In the genomic region with DNA sequence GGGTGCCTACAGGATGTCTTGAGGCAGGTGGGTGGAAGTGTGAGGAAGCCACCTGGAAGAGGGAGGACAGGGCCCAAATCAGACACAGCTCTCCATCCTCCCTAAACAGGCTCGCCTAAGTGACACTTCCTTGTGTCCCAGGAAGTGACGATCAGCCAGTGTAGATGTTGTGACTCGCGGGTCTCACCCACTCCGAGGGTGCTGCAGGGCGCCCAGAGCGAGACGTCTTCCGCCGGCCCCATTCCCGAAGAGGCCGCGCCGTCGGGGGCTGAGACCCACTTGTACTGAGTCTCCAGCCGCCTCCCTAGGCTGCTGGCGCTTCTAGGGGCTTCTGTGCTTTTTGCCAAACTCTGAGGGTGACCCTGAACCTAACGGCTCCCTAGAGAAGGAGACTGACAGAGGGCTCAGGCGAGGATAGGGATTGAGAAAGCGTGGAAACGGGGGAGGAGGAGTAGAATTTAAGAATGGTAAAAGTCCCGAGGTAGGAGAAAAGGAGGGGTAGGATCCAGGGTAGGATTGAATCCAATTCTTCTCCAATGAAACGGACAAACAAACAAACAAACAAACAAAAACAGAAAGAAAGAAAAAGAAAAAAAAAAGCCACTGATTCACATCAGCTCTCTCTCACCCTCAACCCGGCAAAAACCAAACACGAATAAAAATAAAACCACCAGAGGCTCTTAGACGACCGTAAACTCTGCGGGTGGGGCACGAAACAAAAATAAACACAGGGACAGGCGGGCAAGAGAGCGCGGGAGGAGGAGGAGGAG, we compare ENCODE assay signal across 8 cellular contexts. TPM values are rescaled to one million over a fixed set of nuclear protein-coding genes. Genes with fewer than 3 reads are reported as not detected.
DNase-seq lines count a peak whose midpoint lies in the region; ATAC-seq and TF ChIP-seq lines count a peak whose summit lies in the region.

No MANE protein-coding gene starts in this region.

- no peaks in the 10 kb centered on the region for H3K9me3 Mint-ChIP-seq in WTC11
- no peaks in the 10 kb centered on the region for H3K9me3 Mint-ChIP-seq in nephron

- H3K27me3 Mint-ChIP-seq in WTC11 (ENCODE audit: low read depth): peaks cover 11% of the 10 kb centered on the region
- H3K27me3 Mint-ChIP-seq in nephron (ENCODE audit: low read depth): peaks cover 36% of the 10 kb centered on the region

- TF ChIP-seq CTCF in GM10266 (IDR thresholded peaks at IDR 0.05; ENCODE audit: control insufficient read depth, insufficient read depth, low read depth, missing control alignments): no peak
- TF ChIP-seq CTCF in WTC11 (IDR thresholded peaks at IDR 0.05): no peak
- TF ChIP-seq CTCF in fibroblast of villous mesenchyme (IDR thresholded peaks at IDR 0.05; ENCODE audit: insufficient read depth, low read depth, low read length): no peak
- no peak for TF ChIP-seq CTCF in nephron (IDR thresholded peaks at IDR 0.05; ENCODE audit: unreplicated experiment in 3 of 3)

- peak; percentile 51 for DNase-seq in GM10266 (ENCODE audit: extremely low spot score)
- no peak for DNase-seq in WTC11 (ENCODE audit: low spot score)
- DNase-seq in fibroblast of villous mesenchyme (ENCODE audit: low read depth): no peak
- no peak for DNase-seq in SW 1271 (lab: John Stamatoyannopoulos, UW)
- no peak for DNase-seq in NCI-H2081 treated with DMSO at 0.1 percent for 48 hours (lab: John Stamatoyannopoulos, UW)
- no peak for DNase-seq in GF-D8 (lab: John Stamatoyannopoulos, UW)

- ATAC-seq in HG03103 (IDR thresholded peaks at IDR 0.05; ENCODE audit: low read depth, unreplicated experiment): peak; percentile 37
- peak; percentile 8 for ATAC-seq in WTC11

- H3K4me1 Mint-ChIP-seq in WTC11 (peaks cover 33% of the 10 kb centered on the region), nephron (peaks cover 19% of the 10 kb centered on the region)

- POLR2A ChIA-PET in WTC11 (lab: Charles Lee): interaction anchor here (0.7 kb wide), 1 partner anchor 250 kb away, joined by 5 read pairs; no protein-coding TSS in a partner anchor

- H3K4me3 Mint-ChIP-seq in WTC11: peak overlapping the region; percentile 92
- peak overlapping the region; percentile 95 to 98 (median 96) for H3K4me3 Mint-ChIP-seq in nephron

- H3K27ac Mint-ChIP-seq in WTC11 (peak overlapping the region; percentile 92), nephron (peak overlapping the region; percentile 74 to 79 (median 74))

- H3K36me3 Mint-ChIP-seq in WTC11 (no peaks in the 10 kb centered on the region), nephron (ENCODE audit: low read depth) (no peaks in the 10 kb centered on the region)

- H3K4me3 ChIP-seq in fibroblast of villous mesenchyme (ENCODE audit: low read depth, low read length): peak overlapping the region; percentile 53

- CTCF ChIA-PET in WTC11 (lab: Charles Lee): interaction anchor here (2.2 kb wide), 1 partner anchor 65 kb away, joined by 6 read pairs; no protein-coding TSS in a partner anchor

TF ChIP-seq in WTC11, 78 proteins besides CTCF, POLR2A, EP300 and RAD21:
- TF ChIP-seq ZNF263 (CRISPR knock-in tag; IDR thresholded peaks at IDR 0.05; ENCODE audit: low read depth): peak; percentile 95
- TF ChIP-seq, protein P1, sequence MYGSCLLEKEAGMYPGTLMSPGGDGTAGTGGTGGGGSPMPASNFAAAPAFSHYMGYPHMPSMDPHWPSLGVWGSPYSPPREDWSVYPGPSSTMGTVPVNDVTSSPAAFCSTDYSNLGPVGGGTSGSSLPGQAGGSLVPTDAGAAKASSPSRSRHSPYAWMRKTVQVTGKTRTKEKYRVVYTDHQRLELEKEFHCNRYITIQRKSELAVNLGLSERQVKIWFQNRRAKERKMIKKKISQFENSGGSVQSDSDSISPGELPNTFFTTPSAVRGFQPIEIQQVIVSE (CRISPR knock-in tag; IDR thresholded peaks at IDR 0.05; ENCODE audit: borderline replicate concordance): no peak

RNA-seq across cellular contexts. Expression of gene MARK1, which starts 0.5 kb away (rescaled TPM):
- total RNA-seq in WTC11 (2021): 13.9 to 18.6 TPM (median 14.6 TPM) in 3 replicates
- total RNA-seq in fibroblast of villous mesenchyme: 0.86 and 1.6 TPM in 2 replicates
